8 cellular contexts compared by ENCODE assay signal in genomic region chr6:28400122-28400451, GRCh38. TPM values are rescaled to one million over a fixed set of nuclear protein-coding genes. Genes with fewer than 3 reads are reported as not detected.
DNase-seq lines count a peak whose midpoint lies in the region; ATAC-seq and TF ChIP-seq lines count a peak whose summit lies in the region.

No MANE protein-coding gene starts in this region.

- H3K27ac ChIP-seq in HL-60 (replicated peaks) (peak overlapping the region; percentile 74), iPS-20b (ENCODE audit: low read length) (peak overlapping the region; percentile 23)

- no peak for TF ChIP-seq CTCF in HL-60 (IDR thresholded peaks at IDR 0.05; ENCODE audit: insufficient read depth, low read length)

- peaks cover 38% of the 10 kb centered on the region for H3K36me3 Mint-ChIP-seq in activated naive CD8-positive, alpha-beta T cell treated with anti-CD3 and anti-CD28 coated beads, Interleukin-2, amount 10 ng/mL, durations not matched to agents 7 days and 5 days
- H3K36me3 Mint-ChIP-seq in stimulated activated memory B cell treated with anti-CD40 and anti-IgM and Interleukin-4, amounts not matched to agents 10 μg/mL and 1 μg/mL and 100 μg/mL, for 72 hours, result peaks cover 34% of the 10 kb centered on the region

- H3K9ac ChIP-seq in iPS-20b (ENCODE audit: low read depth, low read length), result peak overlapping the region; percentile 93; the same call in 1 of the 2 replicates

- H3K27me3 ChIP-seq in HL-60 (ENCODE audit: insufficient read depth, poor library complexity, severe bottlenecking) (no peaks in the 10 kb centered on the region), iPS-20b (ENCODE audit: insufficient read depth, low read length) (peaks cover 31% of the 10 kb centered on the region)

- DNase-seq in HL-60 (ENCODE audit: low read depth in 1 of 2, low spot score in 1 of 2), result no peak
- DNase-seq in activated naive CD8-positive, alpha-beta T cell treated with anti-CD3 and anti-CD28 coated beads, Interleukin-2, amount 10 ng/mL, durations not matched to agents 7 days and 5 days, result no peak
- DNase-seq in pons (ENCODE audit: low spot score), result no peak
- DNase-seq in foreskin melanocyte, result no peak
- DNase-seq in amygdala (lab: John Stamatoyannopoulos, UW), result no peak

- no peak for ATAC-seq in activated naive CD8-positive, alpha-beta T cell treated with anti-CD3 and anti-CD28 coated beads, Interleukin-2, amount 10 ng/mL, durations not matched to agents 7 days and 5 days (ENCODE audit: low read depth)
- ATAC-seq in stimulated activated memory B cell treated with anti-CD40 and anti-IgM and Interleukin-4, amounts not matched to agents 10 μg/mL and 1 μg/mL and 100 μg/mL, for 72 hours, result no peak
- no peak for ATAC-seq in HG03280 (IDR thresholded peaks at IDR 0.05; ENCODE audit: unreplicated experiment)

- POLR2A ChIA-PET in activated naive CD8-positive, alpha-beta T cell treated with anti-CD3 and anti-CD28 coated beads, Interleukin-2, amount 10 ng/mL, durations not matched to agents 7 days and 5 days (lab: Charles Lee), result interaction anchor here (1.2 kb wide), 1 partner anchor 43 kb away, joined by 4 read pairs; no protein-coding TSS in a partner anchor

- H3K27ac Mint-ChIP-seq in activated naive CD8-positive, alpha-beta T cell treated with anti-CD3 and anti-CD28 coated beads, Interleukin-2, amount 10 ng/mL, durations not matched to agents 7 days and 5 days, result peak overlapping the region; percentile 91
- peak overlapping the region; percentile 96 for H3K27ac Mint-ChIP-seq in stimulated activated memory B cell treated with anti-CD40 and anti-IgM and Interleukin-4, amounts not matched to agents 10 μg/mL and 1 μg/mL and 100 μg/mL, for 72 hours

- peaks cover 8% of the 10 kb centered on the region for H3K27me3 Mint-ChIP-seq in activated naive CD8-positive, alpha-beta T cell treated with anti-CD3 and anti-CD28 coated beads, Interleukin-2, amount 10 ng/mL, durations not matched to agents 7 days and 5 days
- H3K27me3 Mint-ChIP-seq in stimulated activated memory B cell treated with anti-CD40 and anti-IgM and Interleukin-4, amounts not matched to agents 10 μg/mL and 1 μg/mL and 100 μg/mL, for 72 hours, result peaks cover 22% of the 10 kb centered on the region

- peak overlapping the region; percentile 90 for H3K4me3 Mint-ChIP-seq in activated naive CD8-positive, alpha-beta T cell treated with anti-CD3 and anti-CD28 coated beads, Interleukin-2, amount 10 ng/mL, durations not matched to agents 7 days and 5 days
- H3K4me3 Mint-ChIP-seq in stimulated activated memory B cell treated with anti-CD40 and anti-IgM and Interleukin-4, amounts not matched to agents 10 μg/mL and 1 μg/mL and 100 μg/mL, for 72 hours, result peak overlapping the region; percentile 90

- no peaks in the 10 kb centered on the region for H3K4me1 ChIP-seq in iPS-20b (ENCODE audit: insufficient read depth, low read length)

- H3K4me1 Mint-ChIP-seq in activated naive CD8-positive, alpha-beta T cell treated with anti-CD3 and anti-CD28 coated beads, Interleukin-2, amount 10 ng/mL, durations not matched to agents 7 days and 5 days, result peaks cover 47% of the 10 kb centered on the region
- H3K4me1 Mint-ChIP-seq in stimulated activated memory B cell treated with anti-CD40 and anti-IgM and Interleukin-4, amounts not matched to agents 10 μg/mL and 1 μg/mL and 100 μg/mL, for 72 hours, result peaks cover 42% of the 10 kb centered on the region

- H3K4me3 ChIP-seq in HL-60 (replicated peaks; ENCODE audit: insufficient read depth, low read length) (peak overlapping the region; percentile 70), iPS-20b (ENCODE audit: low read length) (peak overlapping the region; percentile 90)

- peaks cover 30% of the 10 kb centered on the region for H3K36me3 ChIP-seq in iPS-20b (ENCODE audit: insufficient read depth, low read depth, low read length)

- H3K9me3 Mint-ChIP-seq in activated naive CD8-positive, alpha-beta T cell treated with anti-CD3 and anti-CD28 coated beads, Interleukin-2, amount 10 ng/mL, durations not matched to agents 7 days and 5 days, result peaks cover 4% of the 10 kb centered on the region
- no peaks in the 10 kb centered on the region for H3K9me3 Mint-ChIP-seq in stimulated activated memory B cell treated with anti-CD40 and anti-IgM and Interleukin-4, amounts not matched to agents 10 μg/mL and 1 μg/mL and 100 μg/mL, for 72 hours

- H3K9me3 ChIP-seq in iPS-20b (ENCODE audit: insufficient read depth, low read depth, low read length), result no peaks in the 10 kb centered on the region

RNA-seq across cellular contexts. Expression of gene ZSCAN12, which starts 0.5 kb away (rescaled TPM):
- total RNA-seq in activated naive CD8-positive, alpha-beta T cell treated with anti-CD3 and anti-CD28 coated beads, Interleukin-2, amount 10 ng/mL, durations not matched to agents 7 days and 5 days, result 10 to 100 TPM; 13.9 to 15.0 TPM

RNA-seq across cellular contexts. Expression of gene ZSCAN23, which starts 43.2 kb away (rescaled TPM):
- 1 to 10 TPM; 1.3 to 2.9 TPM for total RNA-seq in activated naive CD8-positive, alpha-beta T cell treated with anti-CD3 and anti-CD28 coated beads, Interleukin-2, amount 10 ng/mL, durations not matched to agents 7 days and 5 days

RNA-seq across cellular contexts. Expression of gene ZKSCAN3, which starts 50.3 kb away (rescaled TPM):
- total RNA-seq in activated naive CD8-positive, alpha-beta T cell treated with anti-CD3 and anti-CD28 coated beads, Interleukin-2, amount 10 ng/mL, durations not matched to agents 7 days and 5 days, result 1 to 10 TPM; 7.0 to 7.6 TPM
